In the genomic region with DNA sequence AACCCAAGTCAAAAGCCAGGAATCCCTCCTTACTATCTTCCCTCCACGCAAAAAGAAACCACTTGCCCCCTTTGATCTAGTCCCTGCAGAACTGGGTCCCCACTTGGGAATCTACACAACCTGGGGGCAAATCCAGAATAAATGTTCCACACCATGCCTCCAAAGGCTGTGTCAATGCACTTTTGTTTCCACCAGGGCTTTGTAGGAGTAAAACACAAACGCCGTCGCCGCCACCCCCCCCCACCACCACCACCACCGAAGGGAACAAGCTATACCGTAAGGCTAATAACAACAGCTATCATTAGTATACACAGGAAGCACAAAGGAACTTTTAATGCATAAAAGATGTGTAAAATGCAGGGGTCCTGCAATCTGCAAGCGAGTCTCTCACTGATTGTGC, we compare ENCODE assay signal across 1 cellular context.
TF ChIP-seq lines count a peak whose summit lies in the region.

No MANE protein-coding gene starts in this region.

TF ChIP-seq in SK-N-SH, 30 proteins besides CTCF, POLR2A, EP300 and RAD21 (continued from another document):
- TF ChIP-seq GATA2 (CRISPR knock-in tag; IDR thresholded peaks at IDR 0.05), result no peak
